Comparison of ENCODE assay signal across 2 cellular contexts in the genomic region with DNA sequence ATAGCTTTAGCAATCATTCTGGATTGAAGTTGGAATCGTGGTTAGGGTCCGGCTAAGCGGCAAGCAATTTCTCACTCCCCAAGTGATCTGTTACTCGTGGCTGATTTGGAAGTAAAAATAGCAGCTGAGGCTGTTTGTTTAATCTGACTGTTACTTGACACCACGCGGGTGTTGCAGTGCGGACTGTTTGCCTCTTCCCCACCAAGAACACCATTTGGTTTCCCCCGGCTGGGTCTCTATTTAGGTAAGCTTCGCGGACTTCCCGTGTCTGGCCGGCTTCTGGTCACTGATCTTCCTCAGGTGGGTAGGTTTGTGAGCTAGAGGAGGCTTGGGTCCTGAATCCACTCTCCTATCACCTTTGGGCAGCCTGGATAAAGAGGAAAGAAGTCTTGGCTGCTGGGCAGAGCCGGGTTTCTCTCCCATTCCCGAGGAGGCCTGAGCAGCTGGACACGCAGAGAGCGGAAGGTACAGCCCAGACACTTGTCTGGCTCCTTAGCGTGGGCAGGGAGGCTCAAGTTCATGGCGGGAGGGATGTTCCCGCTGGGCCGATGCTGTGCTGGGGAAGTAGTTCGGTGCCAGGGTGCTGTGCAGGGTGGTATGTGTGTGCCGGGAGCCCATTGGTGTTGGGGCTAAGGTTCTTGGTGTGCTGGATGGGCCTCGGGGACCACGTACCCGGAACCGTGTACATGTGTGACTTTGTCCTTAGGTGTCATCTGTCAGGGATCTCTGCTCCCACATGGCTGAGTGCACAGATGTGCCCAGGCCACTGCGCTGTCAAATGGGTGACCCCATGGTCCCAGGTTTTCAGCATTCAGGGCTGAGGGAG.
TF ChIP-seq lines count a peak whose summit lies in the region.

A gene with protein sequence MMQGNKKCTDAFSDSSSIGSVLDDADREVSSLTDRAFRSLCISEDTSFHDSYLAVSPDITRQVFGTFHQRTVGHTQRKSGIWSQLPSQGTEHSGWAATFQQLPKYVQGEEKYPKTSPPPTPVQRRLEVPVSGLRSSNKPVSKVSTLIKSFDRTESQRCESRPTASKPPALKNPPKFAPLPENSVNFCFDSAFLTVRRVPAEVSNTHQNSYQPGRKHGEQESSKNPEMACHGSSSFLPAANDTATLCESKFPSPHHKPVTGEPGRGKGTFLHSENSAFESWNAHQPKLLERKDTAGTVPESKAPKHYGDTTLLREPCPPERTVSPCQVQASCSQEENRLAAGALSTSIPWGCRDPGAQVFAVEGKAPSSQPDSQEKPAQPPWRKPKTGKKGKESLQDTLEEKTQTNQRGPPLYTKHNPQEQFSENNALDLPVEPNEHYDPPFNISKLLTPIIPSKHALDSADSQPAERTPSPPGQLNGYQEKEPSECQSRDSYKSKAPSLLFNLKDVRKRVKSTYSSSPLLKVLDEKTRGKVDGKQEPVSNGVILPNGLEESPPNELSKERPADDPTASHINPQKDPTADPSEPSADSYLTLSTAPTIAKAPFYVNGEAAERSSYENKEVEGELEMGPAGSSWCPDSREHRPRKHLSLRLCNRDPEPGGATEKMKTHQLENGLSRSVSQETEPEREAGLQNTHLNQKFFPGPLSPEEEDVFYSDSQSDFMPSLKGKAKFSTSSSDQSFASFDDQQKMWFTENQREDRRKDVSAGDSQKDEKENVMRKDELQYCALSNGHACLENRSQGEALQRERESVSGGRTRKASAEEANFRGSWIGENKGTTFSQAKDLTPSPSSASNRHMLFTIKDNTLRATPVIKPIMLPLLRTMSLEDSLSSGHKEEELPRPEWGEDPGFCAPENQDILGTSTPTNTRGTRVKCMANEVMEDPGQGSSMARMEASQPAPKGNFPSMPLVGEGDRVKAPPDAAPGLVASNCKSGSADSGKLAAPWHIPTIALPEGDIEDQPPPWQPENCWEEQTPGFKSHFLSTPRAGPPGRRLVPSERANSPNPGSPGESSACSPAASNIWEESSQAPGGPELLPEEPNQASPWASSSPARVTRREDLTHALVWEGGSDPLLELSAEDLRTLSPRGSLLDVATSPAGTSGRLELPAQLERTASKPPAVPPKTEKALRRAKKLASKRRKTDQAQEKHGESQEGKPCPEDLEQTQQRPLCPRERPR (N-terminal part only) (plus strand): TSS at position 181 of the 826 bp plus-strand sequence. CDS start 23,376 bp downstream, outside the sequence.

TF ChIP-seq in SK-N-SH, 30 proteins besides CTCF, POLR2A, EP300 and RAD21 (continued from another document):
- TF ChIP-seq, protein P1, sequence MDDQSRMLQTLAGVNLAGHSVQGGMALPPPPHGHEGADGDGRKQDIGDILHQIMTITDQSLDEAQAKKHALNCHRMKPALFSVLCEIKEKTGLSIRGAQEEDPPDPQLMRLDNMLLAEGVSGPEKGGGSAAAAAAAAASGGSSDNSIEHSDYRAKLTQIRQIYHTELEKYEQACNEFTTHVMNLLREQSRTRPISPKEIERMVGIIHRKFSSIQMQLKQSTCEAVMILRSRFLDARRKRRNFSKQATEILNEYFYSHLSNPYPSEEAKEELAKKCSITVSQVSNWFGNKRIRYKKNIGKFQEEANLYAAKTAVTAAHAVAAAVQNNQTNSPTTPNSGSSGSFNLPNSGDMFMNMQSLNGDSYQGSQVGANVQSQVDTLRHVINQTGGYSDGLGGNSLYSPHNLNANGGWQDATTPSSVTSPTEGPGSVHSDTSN (IDR thresholded peaks at IDR 0.05): no peak
- TF ChIP-seq ELF1 (IDR thresholded peaks at IDR 0.05) (no peak), FOSL2 (IDR thresholded peaks at IDR 0.05; ENCODE audit: borderline replicate concordance, low read depth) (no peak), YY1 (IDR thresholded peaks at IDR 0.05; ENCODE audit: low read depth) (no peak), FOXJ3 (CRISPR knock-in tag; IDR thresholded peaks at IDR 0.05) (no peak), GABPA (IDR thresholded peaks at IDR 0.05; ENCODE audit: low read depth) (no peak), MXI1 (IDR thresholded peaks at IDR 0.05; ENCODE audit: low read depth, low read length) (no peak), CHD2 (IDR thresholded peaks at IDR 0.05; ENCODE audit: low read length, partially characterized antibody) (no peak), EZH2phosphoT487 (IDR thresholded peaks at IDR 0.05; ENCODE audit: borderline replicate concordance, low read depth) (no peak), MEF2A (IDR thresholded peaks at IDR 0.05; ENCODE audit: borderline replicate concordance, low read depth) (no peak)
- TF ChIP-seq, protein P2, sequence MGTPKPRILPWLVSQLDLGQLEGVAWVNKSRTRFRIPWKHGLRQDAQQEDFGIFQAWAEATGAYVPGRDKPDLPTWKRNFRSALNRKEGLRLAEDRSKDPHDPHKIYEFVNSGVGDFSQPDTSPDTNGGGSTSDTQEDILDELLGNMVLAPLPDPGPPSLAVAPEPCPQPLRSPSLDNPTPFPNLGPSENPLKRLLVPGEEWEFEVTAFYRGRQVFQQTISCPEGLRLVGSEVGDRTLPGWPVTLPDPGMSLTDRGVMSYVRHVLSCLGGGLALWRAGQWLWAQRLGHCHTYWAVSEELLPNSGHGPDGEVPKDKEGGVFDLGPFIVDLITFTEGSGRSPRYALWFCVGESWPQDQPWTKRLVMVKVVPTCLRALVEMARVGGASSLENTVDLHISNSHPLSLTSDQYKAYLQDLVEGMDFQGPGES (IDR thresholded peaks at IDR 0.05; ENCODE audit: low read depth, low read length): no peak
TF ChIP-seq in SK-N-SH: peak in this region for 0.

TF ChIP-seq in SK-N-SH treated with all-trans-retinoic acid at 6 μM for 48 hours, 23 proteins besides CTCF, POLR2A, EP300 and RAD21 (continued from another document):
- TF ChIP-seq, protein P3, sequence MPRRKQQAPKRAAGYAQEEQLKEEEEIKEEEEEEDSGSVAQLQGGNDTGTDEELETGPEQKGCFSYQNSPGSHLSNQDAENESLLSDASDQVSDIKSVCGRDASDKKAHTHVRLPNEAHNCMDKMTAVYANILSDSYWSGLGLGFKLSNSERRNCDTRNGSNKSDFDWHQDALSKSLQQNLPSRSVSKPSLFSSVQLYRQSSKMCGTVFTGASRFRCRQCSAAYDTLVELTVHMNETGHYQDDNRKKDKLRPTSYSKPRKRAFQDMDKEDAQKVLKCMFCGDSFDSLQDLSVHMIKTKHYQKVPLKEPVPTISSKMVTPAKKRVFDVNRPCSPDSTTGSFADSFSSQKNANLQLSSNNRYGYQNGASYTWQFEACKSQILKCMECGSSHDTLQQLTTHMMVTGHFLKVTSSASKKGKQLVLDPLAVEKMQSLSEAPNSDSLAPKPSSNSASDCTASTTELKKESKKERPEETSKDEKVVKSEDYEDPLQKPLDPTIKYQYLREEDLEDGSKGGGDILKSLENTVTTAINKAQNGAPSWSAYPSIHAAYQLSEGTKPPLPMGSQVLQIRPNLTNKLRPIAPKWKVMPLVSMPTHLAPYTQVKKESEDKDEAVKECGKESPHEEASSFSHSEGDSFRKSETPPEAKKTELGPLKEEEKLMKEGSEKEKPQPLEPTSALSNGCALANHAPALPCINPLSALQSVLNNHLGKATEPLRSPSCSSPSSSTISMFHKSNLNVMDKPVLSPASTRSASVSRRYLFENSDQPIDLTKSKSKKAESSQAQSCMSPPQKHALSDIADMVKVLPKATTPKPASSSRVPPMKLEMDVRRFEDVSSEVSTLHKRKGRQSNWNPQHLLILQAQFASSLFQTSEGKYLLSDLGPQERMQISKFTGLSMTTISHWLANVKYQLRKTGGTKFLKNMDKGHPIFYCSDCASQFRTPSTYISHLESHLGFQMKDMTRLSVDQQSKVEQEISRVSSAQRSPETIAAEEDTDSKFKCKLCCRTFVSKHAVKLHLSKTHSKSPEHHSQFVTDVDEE (CRISPR knock-in tag; IDR thresholded peaks at IDR 0.05): no peak
- TF ChIP-seq ISL1 (CRISPR knock-in tag; IDR thresholded peaks at IDR 0.05): no peak
- TF ChIP-seq ZC3H10 (CRISPR knock-in tag; IDR thresholded peaks at IDR 0.05): no peak
- TF ChIP-seq TCF4 (CRISPR knock-in tag; IDR thresholded peaks at IDR 0.05; ENCODE audit: borderline replicate concordance): no peak
- no peak for TF ChIP-seq ZNF8 (CRISPR knock-in tag; IDR thresholded peaks at IDR 0.05)
- no peak for TF ChIP-seq CSDC2 (CRISPR knock-in tag; IDR thresholded peaks at IDR 0.05)
- TF ChIP-seq OSR1 (CRISPR knock-in tag; IDR thresholded peaks at IDR 0.05): no peak
- no peak for TF ChIP-seq ZFP3 (CRISPR knock-in tag; IDR thresholded peaks at IDR 0.05)
TF ChIP-seq in SK-N-SH treated with all-trans-retinoic acid at 6 μM for 48 hours: peak in this region for 0.
